23 cellular contexts compared by ENCODE assay signal in genomic region chr15:57032338-57032737, GRCh38.
"Had no signal": no experiment of that assay in that cellular context is flagged by ENCODE, and none has a peak within 500 bp of the region (broad histone marks: within the 10 kb centered on the region; RNA-seq: fewer than 3 reads in every experiment).

No MANE protein-coding gene starts in this region.

- DNase-seq: cerebellar nuclear complex; effector memory CD8-positive, alpha-beta T cell; esophagus squamous epithelium; glutamatergic neuron; immature natural killer cell; kidney glomerular epithelial cell; naive B cell; stimulated activated CD4-positive, alpha-beta T cell treated with anti-CD3 and anti-CD28 coated beads, Interleukin-2, amount 100 ng/mL, for 24 hours; stimulated activated CD4-positive, alpha-beta T cell treated with anti-CD3 and anti-CD28 coated beads, Interleukin-4, amount 100 ng/mL, for 24 hours; stimulated activated naive CD4-positive, alpha-beta T cell treated with Interleukin-2 at 50 U/mL for 16 hours; transverse colon; upper lobe of right lung had no signal

- ATAC-seq: effector memory CD8-positive, alpha-beta T cell; mucosa of descending colon; natural killer cell treated with Interleukin-12 subunit alpha and Interleukin-12 subunit beta and Interleukin-15 and Interleukin-18, amount 100 ng/mL, for 72 hours; stimulated activated effector memory CD8-positive, alpha-beta T cell treated with anti-CD3 and anti-CD28 coated beads, Interleukin-12 subunit alpha, Interleukin-12 subunit beta, amount 100 ng/mL, for 72 hours had no signal

- H3K36me3 Mint-ChIP-seq: natural killer cell treated with Interleukin-12 subunit alpha and Interleukin-12 subunit beta and Interleukin-15 and Interleukin-18, amount 100 ng/mL, for 72 hours; stimulated activated effector memory CD8-positive, alpha-beta T cell treated with anti-CD3 and anti-CD28 coated beads, Interleukin-12 subunit alpha, Interleukin-12 subunit beta, amount 100 ng/mL, for 72 hours had no signal

- H3K4me3 Mint-ChIP-seq: effector memory CD8-positive, alpha-beta T cell; immature natural killer cell; mesothelial cell of epicardium; naive B cell; natural killer cell treated with Interleukin-12 subunit alpha and Interleukin-12 subunit beta and Interleukin-15 and Interleukin-18, amount 100 ng/mL, for 72 hours; neural crest cell; stimulated activated effector memory CD8-positive, alpha-beta T cell treated with anti-CD3 and anti-CD28 coated beads, Interleukin-12 subunit alpha, Interleukin-12 subunit beta, amount 100 ng/mL, for 72 hours had no signal

- H3K27me3 Mint-ChIP-seq: effector memory CD8-positive, alpha-beta T cell; naive B cell; natural killer cell treated with Interleukin-12 subunit alpha and Interleukin-12 subunit beta and Interleukin-15 and Interleukin-18, amount 100 ng/mL, for 72 hours; progenitor cell of endocrine pancreas had no signal

- H3K27ac Mint-ChIP-seq: natural killer cell treated with Interleukin-12 subunit alpha and Interleukin-12 subunit beta and Interleukin-15 and Interleukin-18, amount 100 ng/mL, for 72 hours; stimulated activated effector memory CD8-positive, alpha-beta T cell treated with anti-CD3 and anti-CD28 coated beads, Interleukin-12 subunit alpha, Interleukin-12 subunit beta, amount 100 ng/mL, for 72 hours had no signal

- H3K9me3 ChIP-seq: esophagus squamous epithelium, heart right ventricle, mucosa of descending colon, neutrophil, pancreas, sigmoid colon, transverse colon, upper lobe of right lung, uterus had no signal

- H3K4me1 ChIP-seq: uterus had no signal

- H3K36me3 ChIP-seq: esophagus squamous epithelium, heart right ventricle, neutrophil, pancreas, sigmoid colon, transverse colon, upper lobe of right lung, uterus had no signal

- H3K9me3 Mint-ChIP-seq: effector memory CD8-positive, alpha-beta T cell; immature natural killer cell; mesothelial cell of epicardium; natural killer cell treated with Interleukin-12 subunit alpha and Interleukin-12 subunit beta and Interleukin-15 and Interleukin-18, amount 100 ng/mL, for 72 hours; neural crest cell had no signal

- H3K27me3 ChIP-seq: esophagus squamous epithelium, heart right ventricle, neutrophil, pancreas, sigmoid colon, transverse colon, upper lobe of right lung, uterus had no signal

- H3K4me3 ChIP-seq: esophagus squamous epithelium, heart right ventricle, mucosa of descending colon, pancreas, sigmoid colon, transverse colon, upper lobe of right lung, uterus had no signal

- H3K27ac ChIP-seq: neutrophil, pancreas, upper lobe of right lung had no signal
